In genomic region chr5:136525546-136525945, GRCh38 we compare ENCODE assay signal across 24 cellular contexts.
DNase-seq lines count a peak whose midpoint lies in the region; ATAC-seq, FAIRE-seq and TF ChIP-seq lines count a peak whose summit lies in the region.
"Had no signal": no experiment of that assay in that cellular context is flagged by ENCODE, and none has a peak within 500 bp of the region (broad histone marks: within the 10 kb centered on the region; RNA-seq: fewer than 3 reads in every experiment).

No MANE protein-coding gene starts in this region.

- H4K5ac ChIP-seq in H1 (ENCODE audit: insufficient read length, low read depth, low read length): no peak overlapping the region

- no peaks in the 10 kb centered on the region for H3K9me3 ChIP-seq in H1 (ENCODE audit: insufficient read depth in 2 of 2, low read depth in 1 of 2, low read length in 1 of 2)
- no peaks in the 10 kb centered on the region for H3K9me3 ChIP-seq in neuronal stem cell (replicated peaks in 1 of 2; ENCODE audit: control insufficient read depth in 2 of 2, insufficient read depth in 1 of 2, low read depth in 1 of 2, low read length in 2 of 2)
- H3K9me3 ChIP-seq: BLaER1, MG63, SJCRH30 had no signal

- no peak overlapping the region for H3K9ac ChIP-seq in H1 (replicated peaks in 1 of 4; ENCODE audit: extremely low read depth in 1 of 4, low read depth in 3 of 4, low read length in 3 of 4)
- peak overlapping the region; percentile 51 for H3K9ac ChIP-seq in neuronal stem cell (ENCODE audit: low read depth, low read length, poor library complexity)
- H3K9ac ChIP-seq: BLaER1 had no signal

- no peak for TF ChIP-seq EP300 in H1 (IDR thresholded peaks at IDR 0.05; ENCODE audit: borderline replicate concordance in 1 of 2, low read depth in 2 of 2, low read length in 2 of 2)

- H3K23ac ChIP-seq in H1 (ENCODE audit: insufficient read length) (no peak overlapping the region), neuronal stem cell (ENCODE audit: low read depth, low read length, poor library complexity) (no peak overlapping the region)

- POLR2A ChIA-PET in H1 (lab: Charles Lee; ENCODE audit: partially characterized antibody): no interaction called here

- no peak overlapping the region for H3K27ac ChIP-seq in H1 (ENCODE audit: low read depth, low read length)
- H3K27ac ChIP-seq in neuronal stem cell (replicated peaks; ENCODE audit: low read length): no peak overlapping the region
- H3K27ac ChIP-seq: BLaER1, SJCRH30 had no signal

- H3K4me1 ChIP-seq in H1 (replicated peaks in 1 of 4; ENCODE audit: control insufficient read depth in 3 of 4, insufficient read depth in 4 of 4, low read length in 3 of 4) (peaks cover 0 to 8% (median 0%) of the 10 kb centered on the region in 4 experiments; a peak in 1 of 7 replicates), neuronal stem cell (ENCODE audit: control insufficient read depth in 2 of 2, insufficient read depth in 1 of 2, low read depth in 1 of 2, low read length in 2 of 2) (peaks cover 0 to 5% of the 10 kb centered on the region in 2 donors)
- H3K4me1 ChIP-seq: SJCRH30 had no signal

- H4K8ac ChIP-seq in H1 (ENCODE audit: extremely low read depth, insufficient read depth, low read length): no peak overlapping the region
- H4K8ac ChIP-seq in neuronal stem cell (ENCODE audit: low read depth, low read length): no peak overlapping the region

- no peak for ATAC-seq in HG03097 (IDR thresholded peaks at IDR 0.05; ENCODE audit: low FRiP score, unreplicated experiment)
- ATAC-seq: GM12878, PC-3, Right ventricle myocardium inferior, SK-N-SH treated with all-trans-retinoic acid at 6 μM for 48 hours had no signal

- no peaks in the 10 kb centered on the region for H4K20me1 ChIP-seq in H1 (replicated peaks in 1 of 2; ENCODE audit: control insufficient read depth in 1 of 2, insufficient read depth in 2 of 2, low read length in 2 of 2)
- H4K20me1 ChIP-seq: BLaER1 had no signal

- no peak overlapping the region for H2BK20ac ChIP-seq in H1 (ENCODE audit: low read length)

- H2BK5ac ChIP-seq in H1 (ENCODE audit: low read depth, low read length): no peak overlapping the region
- H2BK5ac ChIP-seq in neuronal stem cell (ENCODE audit: low read length): no peak overlapping the region

- CTCF ChIA-PET in H1 (lab: Charles Lee; ENCODE audit: partially characterized antibody): interaction anchor here (1.2 kb wide), 2 partner anchors 11 to 19 kb away, joined by 4 to 6 read pairs; no protein-coding TSS in a partner anchor

- H3K79me1 ChIP-seq in H1 (ENCODE audit: low read depth, low read length) (no peaks in the 10 kb centered on the region), neuronal stem cell (ENCODE audit: low read depth, low read length) (no peaks in the 10 kb centered on the region)

- H3K79me2 ChIP-seq in H1 (ENCODE audit: control insufficient read depth in 1 of 2, insufficient read depth in 2 of 2, low read length in 2 of 2): no peaks in the 10 kb centered on the region

- H3K4ac ChIP-seq in H1 (replicated peaks; ENCODE audit: insufficient read length, low read depth, low read length) (no peak overlapping the region), neuronal stem cell (ENCODE audit: low read length) (no peak overlapping the region)

- FAIRE-seq in D721Med (lab: Jason Lieb, UNC) (peak; percentile 96), H1 (lab: Jason Lieb, UNC) (no peak)
- FAIRE-seq: A204.1, GM12878 had no signal

- WGBS in H1 (ENCODE audit: extremely low coverage in 1 of 2, insufficient coverage in 1 of 2, insufficient read length in 1 of 2, insufficient replicate concordance in 2 of 2, low coverage in 1 of 2, low lambda C conversion rate in 2 of 2, missing lambda C conversion rate in 1 of 2), 2 experiments: 81% methylated on average over 1 of the region's 1 CpG; no CpG with 5 or more reads in 1 of the 2 experiments
- no CpG with 5 or more reads among the region's 1 CpG for WGBS in neuronal stem cell (ENCODE audit: extremely low coverage in 2 of 2, insufficient read length in 2 of 2, insufficient replicate concordance in 1 of 2), 2 donors

- no peaks in the 10 kb centered on the region for H3K23me2 ChIP-seq in H1 (ENCODE audit: low read depth, low read length)

- H3K56ac ChIP-seq in H1 (replicated peaks; ENCODE audit: insufficient read length, low read depth, low read length): no peak overlapping the region

- H3K36me3 ChIP-seq in H1 (ENCODE audit: control insufficient read depth in 2 of 4, insufficient read depth in 4 of 4, low read length in 3 of 4): no peaks in the 10 kb centered on the region
- H3K36me3 ChIP-seq in neuronal stem cell (replicated peaks in 1 of 2; ENCODE audit: control insufficient read depth in 2 of 2, insufficient read depth in 2 of 2, low read length in 2 of 2): no peaks in the 10 kb centered on the region
- H3K36me3 ChIP-seq: BLaER1, MG63, SJCRH30 had no signal

- H4K91ac ChIP-seq in H1 (replicated peaks; ENCODE audit: insufficient read length, low read length): no peak overlapping the region
- H4K91ac ChIP-seq in neuronal stem cell (ENCODE audit: low read depth, low read length, poor library complexity): no peak overlapping the region

- H2AFZ ChIP-seq in H1 (ENCODE audit: low read length): no peak overlapping the region
- no peak overlapping the region for H2AFZ ChIP-seq in neuronal stem cell (ENCODE audit: low read length)

- no peak for TF ChIP-seq CTCF in D721Med (IDR thresholded peaks at IDR 0.05; ENCODE audit: insufficient read depth, missing control alignments)
- no peak for TF ChIP-seq CTCF in H1 (IDR thresholded peaks at IDR 0.05; ENCODE audit: control extremely low read depth in 1 of 3, insufficient read depth in 1 of 3, low read depth in 1 of 3, low read length in 3 of 3)

- H3K14ac ChIP-seq in H1 (ENCODE audit: insufficient read length): no peak overlapping the region
- no peak overlapping the region for H3K14ac ChIP-seq in neuronal stem cell (ENCODE audit: low read length)

- DNase-seq in D721Med (ENCODE audit: insufficient read length, low spot score) (peak; percentile 17), NCI-H82 (lab: John Stamatoyannopoulos, UW) (peak; percentile 94), H1 (ENCODE audit: low read depth in 1 of 2, low spot score in 2 of 2) (no peak), neuronal stem cell (ENCODE audit: low spot score) (no peak), cardiac septum (ENCODE audit: low spot score) (no peak), NCI-H146 (lab: John Stamatoyannopoulos, UW) (no peak)
- DNase-seq: CD4-positive, alpha-beta T cell; GDM1; KG1; MG63; NCI-H1694; NCI-H2029 treated with DMSO at 0.1 percent for 48 hours; NCI-H226; NCI-H510A; NCI-H748 treated with DMSO at 0.1 percent for 48 hours; NK-92 treated with Interleukin-12 subunit alpha and Interleukin-12 subunit beta, amount 100 ng/mL, for 24 hours; PC-3 had no signal

- H2BK12ac ChIP-seq in H1 (ENCODE audit: low read depth, low read length): no peak overlapping the region
- no peak overlapping the region for H2BK12ac ChIP-seq in neuronal stem cell (ENCODE audit: low read length)

- TF ChIP-seq RAD21 in H1 (IDR thresholded peaks at IDR 0.05 in 1 of 2, conservative IDR thresholded peaks at IDR 0.05 in 1 of 2; ENCODE audit: low read depth in 2 of 2, low read length in 2 of 2): no peak

- no peak for TF ChIP-seq POLR2A in H1 (IDR thresholded peaks at IDR 0.05; ENCODE audit: control extremely low read depth in 1 of 2, low read depth in 2 of 2, low read length in 2 of 2)

- H2BK15ac ChIP-seq in H1 (ENCODE audit: low read length) (peak overlapping the region; percentile 67; the same call in 1 of the 2 replicates), neuronal stem cell (ENCODE audit: low read length) (no peak overlapping the region)

- H3K18ac ChIP-seq in H1 (ENCODE audit: extremely low read depth, low read length) (no peak overlapping the region), neuronal stem cell (ENCODE audit: low read length) (no peak overlapping the region)

- no peak overlapping the region for H2AK5ac ChIP-seq in H1 (ENCODE audit: low read depth, low read length)
- no peak overlapping the region for H2AK5ac ChIP-seq in neuronal stem cell (ENCODE audit: low read depth, low read length)

- H2BK120ac ChIP-seq in H1 (replicated peaks; ENCODE audit: low read depth, low read length): no peak overlapping the region
- no peak overlapping the region for H2BK120ac ChIP-seq in neuronal stem cell (ENCODE audit: low read depth, low read length)

- no peaks in the 10 kb centered on the region for H3K27me3 ChIP-seq in H1 (replicated peaks in 1 of 4; ENCODE audit: control insufficient read depth in 3 of 4, extremely low read depth in 1 of 4, insufficient read depth in 3 of 4, low read length in 3 of 4)
- H3K27me3 ChIP-seq in neuronal stem cell (ENCODE audit: control insufficient read depth in 3 of 3, insufficient read depth in 3 of 3, low read depth in 1 of 3, low read length in 3 of 3): no peaks in the 10 kb centered on the region
- H3K27me3 ChIP-seq: BLaER1, SJCRH30 had no signal

- H3K4me3 ChIP-seq in H1 (ENCODE audit: extremely low read depth in 1 of 4, insufficient read depth in 2 of 4, low read depth in 3 of 4, low read length in 4 of 4): no peak overlapping the region
- H3K4me3 ChIP-seq in neuronal stem cell (ENCODE audit: low read length in 2 of 2): peak overlapping the region in 1 of 2 donors; percentile 30
- H3K4me3 ChIP-seq: BLaER1, GM12878, MG63, SJCRH30 had no signal

- H3K4me2 ChIP-seq in H1 (ENCODE audit: insufficient read depth in 1 of 2, low read depth in 2 of 2, low read length in 2 of 2) (no peak overlapping the region), neuronal stem cell (ENCODE audit: insufficient read depth, low read length, poor library complexity, severe bottlenecking) (no peak overlapping the region)
- H3K4me2 ChIP-seq: BLaER1 had no signal

- intact Hi-C loops in cardiac septum (cut with DNase I): no loop called here

TF ChIP-seq in H1, 55 proteins besides CTCF, POLR2A, EP300 and RAD21 (continues in another document):
- TF ChIP-seq CREB1 (IDR thresholded peaks at IDR 0.05) (no peak), CHD2 (IDR thresholded peaks at IDR 0.05; ENCODE audit: low read length) (no peak), GABPA (IDR thresholded peaks at IDR 0.05; ENCODE audit: borderline replicate concordance, insufficient read depth, low read length) (no peak), CEBPB (IDR thresholded peaks at IDR 0.05; ENCODE audit: low read depth, low read length) (no peak), FOSL1 (IDR thresholded peaks at IDR 0.05; ENCODE audit: insufficient read depth, low read depth, low read length) (no peak), ASH2L (IDR thresholded peaks at IDR 0.05; ENCODE audit: low read length) (no peak), MAX (IDR thresholded peaks at IDR 0.05) (no peak), TCF12 (IDR thresholded peaks at IDR 0.05; ENCODE audit: low read depth, low read length) (no peak), HDAC6 (IDR thresholded peaks at IDR 0.05; ENCODE audit: low read depth, low read length) (no peak), SIX5 (IDR thresholded peaks at IDR 0.05; ENCODE audit: low read depth, low read length) (no peak)

Comparison
In these comparisons a context has a peak if more than half of its experiments do, and no peak if none do; other contexts are left out.
1. DNase-seq: peak in D721Med (single experiment) and NCI-H82 (single experiment); none in H1 (0 of 2), neuronal stem cell (single experiment), cardiac septum (single experiment) and NCI-H146 (single experiment).